Comparison of ENCODE assay signal across 22 cellular contexts in the genomic region with DNA sequence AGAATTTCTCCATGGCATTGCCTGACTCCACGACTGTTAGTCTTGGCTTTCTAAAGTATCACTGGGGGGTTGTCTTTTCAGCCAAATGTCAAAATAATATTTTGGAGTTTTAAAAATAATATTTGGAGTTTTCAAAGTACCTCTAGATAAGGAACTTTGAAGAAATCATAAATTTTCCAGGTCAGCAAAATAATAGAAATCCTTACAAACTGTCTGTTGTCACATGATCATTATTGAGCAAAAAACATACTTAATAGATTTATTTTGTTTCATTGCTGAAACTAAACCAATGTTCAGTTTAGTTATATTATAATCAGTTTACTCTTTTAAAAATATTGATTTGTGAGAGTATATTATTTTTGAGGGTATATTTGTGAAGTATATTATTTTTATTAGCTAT.
"Had no signal": no experiment of that assay in that cellular context is flagged by ENCODE, and none has a peak within 500 bp of the region (broad histone marks: within the 10 kb centered on the region; RNA-seq: fewer than 3 reads in every experiment).

No MANE protein-coding gene starts in this region.

- H3K4me2 ChIP-seq: KMS-11 had no signal

- H3K36me3 ChIP-seq: SJCRH30 had no signal

- H3K4me3 ChIP-seq: SJCRH30 had no signal

- DNase-seq: IMR-90, Kasumi-1, MM.1S, NCI-H1092 treated with DMSO at 0.1 percent for 48 hours, NCI-H1436, NCI-H187, NCI-H2029, NCI-H2081 treated with DMSO at 0.1 percent for 48 hours, NCI-H2171, NCI-H226, NCI-H446, NCI-H510A, NCI-H524 treated with DMSO at 0.1 percent for 48 hours, NCI-H69, NCI-H774, PC-3, SHP77 treated with DMSO at 0.1 percent for 48 hours, SJCRH30 had no signal

- ATAC-seq: Panc1, PC-3, Right ventricle myocardium inferior, SK-N-SH treated with all-trans-retinoic acid at 6 μM for 48 hours had no signal

- H3K27ac ChIP-seq: KMS-11, SJCRH30 had no signal

- H3K27me3 ChIP-seq: SJCRH30 had no signal

- H3K4me1 ChIP-seq: SJCRH30 had no signal

- H3K9me3 ChIP-seq: SJCRH30 had no signal

- H3K9ac ChIP-seq: KMS-11 had no signal
